ENCODE assay signal across 16 cellular contexts in the genomic region with DNA sequence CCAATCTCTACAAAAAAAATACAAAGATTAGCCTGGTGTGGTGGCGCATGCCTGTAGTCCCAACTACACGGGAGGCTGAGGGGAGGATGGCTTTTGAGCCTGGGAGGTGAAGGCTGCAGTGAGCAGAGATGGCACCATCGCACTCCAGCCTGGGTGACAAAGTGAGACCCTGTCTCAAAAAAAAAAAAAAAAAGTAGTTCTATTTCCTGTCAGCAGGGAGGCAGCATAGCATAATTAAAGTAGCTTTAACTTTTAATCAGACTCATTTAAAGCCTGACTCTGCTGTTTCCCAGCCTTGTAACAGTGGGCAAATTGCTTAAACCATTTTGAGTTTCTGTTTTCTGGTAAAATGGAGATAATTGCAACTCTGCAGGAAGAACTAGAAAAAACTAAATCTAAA. TPM values are rescaled to one million over a fixed set of nuclear protein-coding genes. Genes with fewer than 3 reads are reported as not detected.
A peak's percentile ranks its signal among the peaks of the same experiment; 100 is the strongest.
DNase-seq lines count a peak whose midpoint lies in the region; ATAC-seq and TF ChIP-seq lines count a peak whose summit lies in the region.
"Had no signal": no experiment of that assay in that cellular context is flagged by ENCODE, and none has a peak within 500 bp of the region (broad histone marks: within the 10 kb centered on the region; RNA-seq: fewer than 3 reads in every experiment).

No MANE protein-coding gene starts in this region.

- peaks cover 17% of the 10 kb centered on the region for H3K36me3 Mint-ChIP-seq in CD4-positive, CD25-positive, alpha-beta regulatory T cell
- H3K36me3 Mint-ChIP-seq in CD8-positive, alpha-beta T cell, result peaks cover 24% of the 10 kb centered on the region
- H3K36me3 Mint-ChIP-seq in T-helper 17 cell (ENCODE audit: low read depth) (peaks cover 2% of the 10 kb centered on the region), mesothelial cell of epicardium (peaks cover 12% of the 10 kb centered on the region)

- POLR2A ChIA-PET in CD8-positive, alpha-beta T cell (lab: Charles Lee), result interaction anchor here (0.6 kb wide), 1 partner anchor 62 kb away, joined by 3 read pairs; no protein-coding TSS in a partner anchor

- H3K4me3 ChIP-seq in CD4-positive, CD25-positive, alpha-beta regulatory T cell (ENCODE audit: low read depth, low read length), result no peak overlapping the region
- H3K4me3 ChIP-seq in CD8-positive, alpha-beta T cell (ENCODE audit: low read depth, low read length), result no peak overlapping the region
- no peak overlapping the region for H3K4me3 ChIP-seq in BE2C (ENCODE audit: low read depth, low read length)
- H3K4me3 ChIP-seq: BLaER1 had no signal

- no peak overlapping the region for H3K27ac ChIP-seq in CD4-positive, CD25-positive, alpha-beta regulatory T cell (ENCODE audit: insufficient read depth, low read length, poor library complexity, severe bottlenecking)
- H3K27ac ChIP-seq in CD8-positive, alpha-beta T cell (ENCODE audit: low read depth, low read length), result no peak overlapping the region
- H3K27ac ChIP-seq: BLaER1 had no signal

- H3K27ac Mint-ChIP-seq in CD4-positive, CD25-positive, alpha-beta regulatory T cell, result peak overlapping the region; percentile 71 to 87 (median 74)
- no peak overlapping the region for H3K27ac Mint-ChIP-seq in CD8-positive, alpha-beta T cell
- H3K27ac Mint-ChIP-seq in T-helper 17 cell (peak overlapping the region; percentile 61), mesothelial cell of epicardium (peak overlapping the region; percentile 12)

- H3K4me3 Mint-ChIP-seq in CD4-positive, CD25-positive, alpha-beta regulatory T cell, result peak overlapping the region in 1 of 4 donors; percentile 54
- peak overlapping the region; percentile 15 for H3K4me3 Mint-ChIP-seq in CD8-positive, alpha-beta T cell
- H3K4me3 Mint-ChIP-seq in T-helper 17 cell, result no peak overlapping the region
- H3K4me3 Mint-ChIP-seq in mesothelial cell of epicardium, result no peak overlapping the region

- TF ChIP-seq CTCF in CD8-positive, alpha-beta T cell (IDR thresholded peaks at IDR 0.05), result no peak
- TF ChIP-seq CTCF in mesothelial cell of epicardium (IDR thresholded peaks at IDR 0.05; ENCODE audit: unreplicated experiment) (no peak), BE2C (IDR thresholded peaks at IDR 0.05; ENCODE audit: low read depth, low read length) (no peak), omental fat pad (IDR thresholded peaks at IDR 0.05) (no peak)

- no peak for ATAC-seq in CD4-positive, CD25-positive, alpha-beta regulatory T cell (ENCODE audit: low read depth in 2 of 2)
- peak; percentile 31 for ATAC-seq in CD8-positive, alpha-beta T cell
- no peak for ATAC-seq in T-helper 17 cell
- no peak for ATAC-seq in GM18517 (IDR thresholded peaks at IDR 0.05; ENCODE audit: unreplicated experiment)
- ATAC-seq in omental fat pad (ENCODE audit: low FRiP score), result no peak

- no peaks in the 10 kb centered on the region for H3K27me3 Mint-ChIP-seq in CD4-positive, CD25-positive, alpha-beta regulatory T cell
- no peaks in the 10 kb centered on the region for H3K27me3 Mint-ChIP-seq in CD8-positive, alpha-beta T cell (ENCODE audit: low read depth)
- no peaks in the 10 kb centered on the region for H3K27me3 Mint-ChIP-seq in T-helper 17 cell
- H3K27me3 Mint-ChIP-seq in mesothelial cell of epicardium (ENCODE audit: low read depth), result no peaks in the 10 kb centered on the region

- H3K27me3 ChIP-seq in CD4-positive, CD25-positive, alpha-beta regulatory T cell (ENCODE audit: control insufficient read depth, insufficient read depth, low read length), result no peaks in the 10 kb centered on the region
- no peaks in the 10 kb centered on the region for H3K27me3 ChIP-seq in CD8-positive, alpha-beta T cell (ENCODE audit: insufficient read depth, low read length)
- H3K27me3 ChIP-seq in BE2C, result no peaks in the 10 kb centered on the region
- H3K27me3 ChIP-seq: BLaER1 had no signal

- H3K9me3 Mint-ChIP-seq in CD4-positive, CD25-positive, alpha-beta regulatory T cell, result peaks cover 0 to 1% (median 0%) of the 10 kb centered on the region in 7 donors
- no peaks in the 10 kb centered on the region for H3K9me3 Mint-ChIP-seq in CD8-positive, alpha-beta T cell
- H3K9me3 Mint-ChIP-seq in mesothelial cell of epicardium, result peaks cover 4% of the 10 kb centered on the region

- H3K4me1 Mint-ChIP-seq in CD4-positive, CD25-positive, alpha-beta regulatory T cell, result peaks cover 32 to 62% (median 49%) of the 10 kb centered on the region in 4 donors
- H3K4me1 Mint-ChIP-seq in CD8-positive, alpha-beta T cell (ENCODE audit: low read depth), result peaks cover 60% of the 10 kb centered on the region
- H3K4me1 Mint-ChIP-seq in T-helper 17 cell (peaks cover 48% of the 10 kb centered on the region), mesothelial cell of epicardium (peaks cover 38% of the 10 kb centered on the region)

- intact Hi-C loops in CD8-positive, alpha-beta T cell (cut with DNase I, micrococcal nuclease), result loop anchor here in 1 of 2 experiments (2.0 to 5.0 kb wide), 2 partner anchors 81 to 192 kb away; no protein-coding TSS in a partner anchor

- peaks cover 8% of the 10 kb centered on the region for H3K36me3 ChIP-seq in CD4-positive, CD25-positive, alpha-beta regulatory T cell (ENCODE audit: control insufficient read depth, insufficient read depth, low read length)
- peaks cover 3% of the 10 kb centered on the region for H3K36me3 ChIP-seq in CD8-positive, alpha-beta T cell (ENCODE audit: insufficient read depth, low read length)
- H3K36me3 ChIP-seq in BE2C, result peaks cover 15% of the 10 kb centered on the region

- CTCF ChIA-PET in CD8-positive, alpha-beta T cell (lab: Charles Lee), result interaction anchor here (0.7 to 1.4 kb wide), 3 partner anchors 15 to 193 kb away, joined by 3 to 5 read pairs (median 3); no protein-coding TSS in a partner anchor

- peak in 2 of 3 donors; percentile 11 to 40 for DNase-seq in CD4-positive, CD25-positive, alpha-beta regulatory T cell
- no peak for DNase-seq in CD8-positive, alpha-beta T cell
- DNase-seq in T-helper 17 cell (no peak), mesothelial cell of epicardium (ENCODE audit: low spot score in 2 of 2, unreplicated experiment in 2 of 2) (no peak), BE2C (no peak), NCI-H2227 (lab: John Stamatoyannopoulos, UW; ENCODE audit: unreplicated experiment) (no peak), omental fat pad (ENCODE audit: low spot score) (no peak)
- DNase-seq: GF-D8; Kasumi-1; NCI-H187; NCI-H446; NCI-H69; NK-92 treated with Interleukin-12 subunit alpha and Interleukin-12 subunit beta, amount 100 ng/mL, for 24 hours; RPMI8226 had no signal

- peaks cover 23% of the 10 kb centered on the region for H3K4me1 ChIP-seq in CD4-positive, CD25-positive, alpha-beta regulatory T cell (ENCODE audit: control insufficient read depth, insufficient read depth, low read length, poor library complexity, severe bottlenecking)
- peaks cover 22% of the 10 kb centered on the region for H3K4me1 ChIP-seq in CD8-positive, alpha-beta T cell (ENCODE audit: insufficient read depth, low read length)
- peaks cover 4% of the 10 kb centered on the region; the same call in 1 of the 2 replicates for H3K4me1 ChIP-seq in BE2C

- no peaks in the 10 kb centered on the region for H3K9me3 ChIP-seq in CD4-positive, CD25-positive, alpha-beta regulatory T cell (ENCODE audit: control insufficient read depth in 2 of 2, low read length in 2 of 2)
- no peaks in the 10 kb centered on the region for H3K9me3 ChIP-seq in CD8-positive, alpha-beta T cell (ENCODE audit: low read length)
- H3K9me3 ChIP-seq in T-helper 17 cell (ENCODE audit: control insufficient read depth, low read length, poor library complexity, severe bottlenecking) (no peaks in the 10 kb centered on the region), BE2C (no peaks in the 10 kb centered on the region)

RNA-seq across cellular contexts. Expression of a gene that starts 31.2 kb away (rescaled TPM):
- 22.8 TPM for total RNA-seq in CD4-positive, CD25-positive, alpha-beta regulatory T cell
- polyA plus RNA-seq in CD4-positive, CD25-positive, alpha-beta regulatory T cell, result 10 to 100 TPM in 1 of 4 donors, 1 to 10 TPM in 3; 7.6 to 11.2 (median 8.8) TPM
- total RNA-seq in CD8-positive, alpha-beta T cell, result 10 to 100 TPM; 13.1 to 13.9 TPM
- total RNA-seq in T-helper 17 cell, result 10 to 100 TPM; 19.0 to 22.0 TPM
- 50.4 to 54.4 TPM (median 53.7 TPM) in 3 replicates for total RNA-seq in mesothelial cell of epicardium
- polyA plus RNA-seq in BE2C (2012; ENCODE audit: insufficient read depth, insufficient read length, low read depth), result 47.8 TPM
- 10 to 100 TPM; 11.3 to 15.1 (median 13.2) TPM for total RNA-seq in omental fat pad

Comparison
In these comparisons a context has a peak if more than half of its experiments do, and no peak if none do; other contexts are left out.
1. DNase-seq: peak in CD4-positive, CD25-positive, alpha-beta regulatory T cell (2 of 3); none in CD8-positive, alpha-beta T cell (0 of 7), T-helper 17 cell (0 of 3), mesothelial cell of epicardium (0 of 2), BE2C (single experiment), NCI-H2227 (single experiment) and omental fat pad (single experiment).